ENCODE assay signal across 18 cellular contexts in genomic region chr20:37882961-37883712, GRCh38. TPM values are rescaled to one million over a fixed set of nuclear protein-coding genes. Genes with fewer than 3 reads are reported as not detected.
DNase-seq lines count a peak whose midpoint lies in the region; ATAC-seq and TF ChIP-seq lines count a peak whose summit lies in the region.
"Had no signal": no experiment of that assay in that cellular context is flagged by ENCODE, and none has a peak within 500 bp of the region (broad histone marks: within the 10 kb centered on the region; RNA-seq: fewer than 3 reads in every experiment).

No MANE protein-coding gene starts in this region.

- POLR2A ChIA-PET in HEK293 (lab: Yijun Ruan, JAX): no interaction called here

- H3K27me3 Mint-ChIP-seq in activated naive CD8-positive, alpha-beta T cell treated with anti-CD3 and anti-CD28 coated beads for 36 hours: no peaks in the 10 kb centered on the region

- H3K4me2 ChIP-seq in neural cell (ENCODE audit: low read length): no peak overlapping the region

- no peak overlapping the region for H3K27ac ChIP-seq in HEK293 (ENCODE audit: extremely low read depth, low read depth, low read length)
- H3K27ac ChIP-seq in neural cell (ENCODE audit: low read length): no peak overlapping the region

- no peaks in the 10 kb centered on the region for H3K79me2 ChIP-seq in neural cell (replicated peaks; ENCODE audit: insufficient read depth, low read length)

- no peaks in the 10 kb centered on the region for H3K9me2 ChIP-seq in neural cell (ENCODE audit: insufficient read depth, low read length)

- H3K9me3 ChIP-seq in HEK293 (ENCODE audit: control insufficient read depth, insufficient read depth, low read depth, low read length): no peaks in the 10 kb centered on the region
- H3K9me3 ChIP-seq in neural cell (ENCODE audit: low read length): no peaks in the 10 kb centered on the region
- H3K9me3 ChIP-seq: BE2C had no signal

- no peak for TF ChIP-seq EP300 in neural cell (conservative IDR thresholded peaks at IDR 0.05; ENCODE audit: poor library complexity, severe bottlenecking)

- no peaks in the 10 kb centered on the region for H3F3A ChIP-seq in neural cell (ENCODE audit: insufficient read depth, low read length, poor library complexity, severe bottlenecking)

- H3K27me3 ChIP-seq in neural cell (ENCODE audit: insufficient read depth, low read depth, low read length): no peaks in the 10 kb centered on the region
- H3K27me3 ChIP-seq: BE2C had no signal

- DNase-seq in NCI-H1105 treated with DMSO at 0.1 percent for 48 hours (lab: John Stamatoyannopoulos, UW) (peak; percentile 41), NCI-H1105 (lab: John Stamatoyannopoulos, UW) (no peak), NCI-H345 (lab: John Stamatoyannopoulos, UW) (peak; percentile 55), NCI-H2029 treated with DMSO at 0.1 percent for 48 hours (lab: John Stamatoyannopoulos, UW) (no peak)
- no peak for DNase-seq in activated naive CD8-positive, alpha-beta T cell treated with anti-CD3 and anti-CD28 coated beads for 36 hours
- DNase-seq: 8988T; BE2C; CD4-positive, alpha-beta memory T cell; DND-41; KG1; NCI-H2029; NCI-H510A had no signal

- H2AFZ ChIP-seq in neural cell (ENCODE audit: low read depth, low read length): no peak overlapping the region

- H3K4me3 ChIP-seq in HEK293 (ENCODE audit: low read depth, low read length): no peak overlapping the region
- no peak overlapping the region for H3K4me3 ChIP-seq in neural cell (ENCODE audit: low read length)
- H3K4me3 ChIP-seq: GM12878 had no signal

- no peak for TF ChIP-seq RAD21 in neural cell (conservative IDR thresholded peaks at IDR 0.05)

- peak overlapping the region; percentile 5 for H3K9ac ChIP-seq in neural cell (ENCODE audit: low read length)

- CTCF ChIA-PET in HEK293 (lab: Yijun Ruan, JAX): no interaction called here

- H3K4me3 Mint-ChIP-seq in activated naive CD8-positive, alpha-beta T cell treated with anti-CD3 and anti-CD28 coated beads for 36 hours: no peak overlapping the region
- H3K4me3 Mint-ChIP-seq: CD4-positive, alpha-beta memory T cell; T-helper 2 cell treated with Interferon-gamma antibody and Interleukin-4, amounts not matched to agents 5 μg/mL and 100 μg/mL, for 36 hours had no signal

- no peak for ATAC-seq in HG03520 (IDR thresholded peaks at IDR 0.05; ENCODE audit: unreplicated experiment)
- ATAC-seq: GM12878, Panc1 had no signal

- H3K27ac Mint-ChIP-seq in activated naive CD8-positive, alpha-beta T cell treated with anti-CD3 and anti-CD28 coated beads for 36 hours: no peak overlapping the region
- H3K27ac Mint-ChIP-seq: CD4-positive, alpha-beta memory T cell; T-helper 2 cell treated with Interferon-gamma antibody and Interleukin-4, amounts not matched to agents 5 μg/mL and 100 μg/mL, for 36 hours had no signal

- H4K20me1 ChIP-seq in neural cell (ENCODE audit: insufficient read depth): no peaks in the 10 kb centered on the region

- no peaks in the 10 kb centered on the region for H3K36me3 Mint-ChIP-seq in activated naive CD8-positive, alpha-beta T cell treated with anti-CD3 and anti-CD28 coated beads for 36 hours
- H3K36me3 Mint-ChIP-seq: CD4-positive, alpha-beta memory T cell had no signal

- H3K9me3 Mint-ChIP-seq in activated naive CD8-positive, alpha-beta T cell treated with anti-CD3 and anti-CD28 coated beads for 36 hours: no peaks in the 10 kb centered on the region
- H3K9me3 Mint-ChIP-seq: T-helper 2 cell treated with Interferon-gamma antibody and Interleukin-4, amounts not matched to agents 5 μg/mL and 100 μg/mL, for 36 hours had no signal

- H3K36me3 ChIP-seq in HEK293 (ENCODE audit: control insufficient read depth in 2 of 2, insufficient read depth in 1 of 2, low read length in 2 of 2): no peaks in the 10 kb centered on the region
- H3K36me3 ChIP-seq in neural cell (ENCODE audit: insufficient read depth, low read length): no peaks in the 10 kb centered on the region
- H3K36me3 ChIP-seq: BE2C had no signal

- H3K4me1 ChIP-seq in HEK293 (ENCODE audit: control insufficient read depth, insufficient read depth, low read length): no peaks in the 10 kb centered on the region

- no peak for TF ChIP-seq CTCF in HEK293 (tag by site-specific recombination; IDR thresholded peaks at IDR 0.05)
- TF ChIP-seq CTCF in neural cell (IDR thresholded peaks at IDR 0.05; ENCODE audit: poor library complexity, severe bottlenecking): no peak

- H3K4me1 Mint-ChIP-seq in activated naive CD8-positive, alpha-beta T cell treated with anti-CD3 and anti-CD28 coated beads for 36 hours: no peaks in the 10 kb centered on the region
- H3K4me1 Mint-ChIP-seq: CD4-positive, alpha-beta memory T cell had no signal

TF ChIP-seq in HEK293, 187 proteins besides CTCF, POLR2A, EP300 and RAD21:
- TF ChIP-seq ZIC2 (tag by site-specific recombination; IDR thresholded peaks at IDR 0.05) (peak; percentile 42; the same call in 1 of the 2 replicates), GLIS1 (tag by site-specific recombination; IDR thresholded peaks at IDR 0.05) (peak; percentile 69), ZBTB26 (tag by site-specific recombination; optimal IDR thresholded peaks at IDR 0.05) (no peak), ZNF670 (tag by site-specific recombination; IDR thresholded peaks at IDR 0.05; ENCODE audit: low read depth) (no peak)

TF ChIP-seq in neural cell, 6 proteins besides CTCF, POLR2A, EP300 and RAD21:
- TF ChIP-seq EZH2 (IDR thresholded peaks at IDR 0.05; ENCODE audit: borderline replicate concordance, insufficient read depth, low read length, poor library complexity, severe bottlenecking) (no peak), TAF1 (IDR thresholded peaks at IDR 0.05; ENCODE audit: low read depth) (no peak), REST (IDR thresholded peaks at IDR 0.05; ENCODE audit: borderline replicate concordance) (no peak), SMC3 (conservative IDR thresholded peaks at IDR 0.05; ENCODE audit: poor library complexity) (no peak), POLR2AphosphoS5 (IDR thresholded peaks at IDR 0.05) (no peak), MXI1 (conservative IDR thresholded peaks at IDR 0.05; ENCODE audit: poor library complexity, severe bottlenecking) (no peak)
TF ChIP-seq in neural cell: peak in this region for 0.

RNA-seq across cellular contexts. Expression of gene VSTM2L, which starts 19.8 kb away (rescaled TPM):
- polyA plus RNA-seq in neural cell: 21.5 and 22.1 TPM in 2 replicates
- polyA minus RNA-seq in neural cell: 11.7 and 13.4 TPM in 2 replicates
- total RNA-seq in activated naive CD8-positive, alpha-beta T cell treated with anti-CD3 and anti-CD28 coated beads for 36 hours: not detected
- total RNA-seq: CD4-positive, alpha-beta memory T cell had no signal
- polyA plus RNA-seq: CD4-positive, alpha-beta memory T cell had no signal

Comparison
In these comparisons a context has a peak if more than half of its experiments do, and no peak if none do; other contexts are left out.
1. DNase-seq: peak in NCI-H1105 treated with DMSO at 0.1 percent for 48 hours (single experiment) and NCI-H345 (single experiment); none in NCI-H1105 (single experiment), NCI-H2029 treated with DMSO at 0.1 percent for 48 hours (single experiment) and activated naive CD8-positive, alpha-beta T cell treated with anti-CD3 and anti-CD28 coated beads for 36 hours (single experiment).